1 cellular context compared by ENCODE assay signal in the genomic region with DNA sequence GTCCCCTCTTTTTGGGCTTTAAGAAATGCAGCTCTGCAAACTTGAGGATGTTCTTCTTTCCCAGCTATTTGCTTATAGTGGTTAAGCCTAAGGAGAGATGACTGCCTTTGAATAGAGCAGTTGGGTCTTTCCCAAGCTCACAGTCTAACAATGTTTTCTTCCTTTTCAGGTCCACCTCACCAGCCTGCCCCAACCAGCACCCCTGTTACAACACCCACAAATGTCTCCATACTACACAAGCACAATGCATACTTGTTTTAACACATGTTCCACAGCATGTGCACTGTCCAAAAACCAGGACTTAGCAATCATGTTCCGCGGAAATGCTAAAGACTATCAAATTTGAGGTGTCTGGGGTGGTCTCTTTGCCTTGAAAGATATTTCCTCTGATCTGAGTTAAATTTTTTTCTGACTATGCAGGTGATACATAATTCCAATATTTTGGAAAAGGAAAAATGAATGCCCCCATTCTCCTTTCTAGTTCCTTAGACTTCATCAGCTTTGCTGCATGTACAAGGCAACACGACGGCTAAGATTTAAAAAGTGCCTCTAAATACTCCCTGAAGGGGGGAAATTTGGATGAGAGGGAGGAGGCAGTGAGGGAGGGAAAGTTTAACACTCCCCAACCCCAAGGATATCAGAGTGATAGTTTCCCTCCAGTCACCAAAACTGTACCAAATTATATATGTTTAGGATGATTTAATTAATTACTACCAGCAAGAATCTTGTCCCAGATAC.
TF ChIP-seq lines count a peak whose summit lies in the region.

No MANE protein-coding gene starts in this region.

TF ChIP-seq in H1, 55 proteins besides CTCF, POLR2A, EP300 and RAD21:
- no peak for TF ChIP-seq JUN (IDR thresholded peaks at IDR 0.05; ENCODE audit: low read depth, low read length)
- no peak for TF ChIP-seq MAFK (IDR thresholded peaks at IDR 0.05; ENCODE audit: low read depth, low read length)
- no peak for TF ChIP-seq TEAD4 (IDR thresholded peaks at IDR 0.05; ENCODE audit: low read depth, low read length)
- peak; percentile 91 for TF ChIP-seq RNF2 (IDR thresholded peaks at IDR 0.05; ENCODE audit: borderline replicate concordance, low read depth, low read length, missing control alignments, poor library complexity, severe bottlenecking)
- peak; percentile 56 for TF ChIP-seq SUZ12 (IDR thresholded peaks at IDR 0.05; ENCODE audit: low read length)
- no peak for TF ChIP-seq CEBPB (IDR thresholded peaks at IDR 0.05; ENCODE audit: low read depth, low read length)
- TF ChIP-seq CBX5 (IDR thresholded peaks at IDR 0.05; ENCODE audit: low read depth, low read length): no peak
- no peak for TF ChIP-seq CTBP2 (IDR thresholded peaks at IDR 0.05; ENCODE audit: borderline replicate concordance, insufficient read depth, insufficient read length, low read length)
- TF ChIP-seq TAF7 (optimal IDR thresholded peaks at IDR 0.05; ENCODE audit: borderline replicate concordance, low read depth, low read length): no peak
- no peak for TF ChIP-seq CREB1 (IDR thresholded peaks at IDR 0.05)
- no peak for TF ChIP-seq JUND (IDR thresholded peaks at IDR 0.05; ENCODE audit: low read length)
